9 cellular contexts compared by ENCODE assay signal in genomic region chr17:41690497-41690896, GRCh38. TPM values are rescaled to one million over a fixed set of nuclear protein-coding genes. Genes with fewer than 3 reads are reported as not detected.
DNase-seq lines count a peak whose midpoint lies in the region; ATAC-seq and TF ChIP-seq lines count a peak whose summit lies in the region.
"Had no signal": no experiment of that assay in that cellular context is flagged by ENCODE, and none has a peak within 500 bp of the region (broad histone marks: within the 10 kb centered on the region; RNA-seq: fewer than 3 reads in every experiment).

No MANE protein-coding gene starts in this region.

- peak overlapping the region; percentile 94 for H3K4me3 Mint-ChIP-seq in GM23338

- no peaks in the 10 kb centered on the region for H3K9me2 ChIP-seq in GM23338 (ENCODE audit: insufficient read depth)

- H3K9me3 Mint-ChIP-seq in GM23338, result peaks cover 9% of the 10 kb centered on the region

- H3K27ac ChIP-seq in GM23338 (ENCODE audit: low read depth), result peak overlapping the region; percentile 91
- peak overlapping the region; percentile 99 for H3K27ac ChIP-seq in WERI-Rb-1

- peaks cover 13% of the 10 kb centered on the region; the same call in 2 of the 3 replicates for H3K4me1 Mint-ChIP-seq in GM23338

- peaks cover 19% of the 10 kb centered on the region for H3K27me3 Mint-ChIP-seq in GM23338 (ENCODE audit: insufficient read depth, low read depth, poor library complexity)

- peak overlapping the region; percentile 59; the same call in 1 of the 2 replicates for H3K27ac Mint-ChIP-seq in GM23338

- peaks cover 52% of the 10 kb centered on the region for H3K36me3 Mint-ChIP-seq in GM23338 (ENCODE audit: low read depth)

- TF ChIP-seq CTCF in GM23338 (conservative IDR thresholded peaks at IDR 0.05; ENCODE audit: low read depth in 2 of 2) (no peak), WERI-Rb-1 (IDR thresholded peaks at IDR 0.05; ENCODE audit: low read depth, low read length) (no peak), fibroblast of pulmonary artery (IDR thresholded peaks at IDR 0.05; ENCODE audit: low read length, missing control alignments) (no peak)

- H3K27me3 ChIP-seq in GM23338 (ENCODE audit: insufficient read depth) (no peaks in the 10 kb centered on the region), WERI-Rb-1 (ENCODE audit: insufficient read depth, low read depth, severe bottlenecking) (no peaks in the 10 kb centered on the region)

- ATAC-seq in GM23338 (no peak), HG03432 (IDR thresholded peaks at IDR 0.05; ENCODE audit: unreplicated experiment) (no peak)

- DNase-seq in GM23338 (ENCODE audit: low spot score), result no peak
- DNase-seq in WERI-Rb-1, result no peak
- DNase-seq in fibroblast of pulmonary artery (ENCODE audit: low read depth), result no peak
- DNase-seq in skeletal muscle cell (ENCODE audit: low read depth), result no peak
- no peak for DNase-seq in globus pallidus (ENCODE audit: low spot score)
- no peak for DNase-seq in glomerular visceral epithelial cell (ENCODE audit: extremely low spot score)
- DNase-seq in HPDE6-E6E7 (ENCODE audit: extremely low spot score), result no peak
- DNase-seq: activated effector memory CD4-positive, alpha-beta T cell treated with Interleukin-2 at 50 U/mL for 16 hours had no signal

- H3K4me2 ChIP-seq in GM23338, result peak overlapping the region; percentile 83

- peaks cover 39% of the 10 kb centered on the region for H3K36me3 ChIP-seq in GM23338 (ENCODE audit: insufficient read depth)
- H3K36me3 ChIP-seq in WERI-Rb-1, result peaks cover 64% of the 10 kb centered on the region

- H3K4me3 ChIP-seq in GM23338 (peak overlapping the region; percentile 87), WERI-Rb-1 (ENCODE audit: low read depth, low read length) (no peak overlapping the region; the same call in 1 of the 2 replicates), fibroblast of pulmonary artery (replicated peaks; ENCODE audit: low read depth, low read length) (peak overlapping the region; percentile 82), skeletal muscle cell (ENCODE audit: low read depth, low read length) (peak overlapping the region; percentile 85)

- H4K20me1 ChIP-seq in GM23338 (replicated peaks; ENCODE audit: insufficient read depth), result peaks cover 23% of the 10 kb centered on the region

- H3K9me3 ChIP-seq in WERI-Rb-1 (ENCODE audit: severe bottlenecking), result peaks cover 9% of the 10 kb centered on the region

- peaks cover 15% of the 10 kb centered on the region for H3K79me2 ChIP-seq in GM23338 (replicated peaks; ENCODE audit: insufficient read depth)

- H2AFZ ChIP-seq in GM23338, result no peak overlapping the region

- H3K4me1 ChIP-seq in GM23338 (ENCODE audit: insufficient read depth), result peaks cover 7% of the 10 kb centered on the region; the same call in 1 of the 2 replicates

- peaks cover 54% of the 10 kb centered on the region for H3F3A ChIP-seq in GM23338 (replicated peaks; ENCODE audit: low read depth)

TF ChIP-seq in GM23338, 12 proteins besides CTCF, POLR2A, EP300 and RAD21:
- no peak for TF ChIP-seq EZH2 (IDR thresholded peaks at IDR 0.05; ENCODE audit: low read depth, unreplicated experiment)
- TF ChIP-seq ZNF462 (CRISPR knock-in tag; IDR thresholded peaks at IDR 0.05), result no peak
- no peak for TF ChIP-seq REST (IDR thresholded peaks at IDR 0.05; ENCODE audit: unreplicated experiment)
- TF ChIP-seq JUNB (IDR thresholded peaks at IDR 0.05; ENCODE audit: unreplicated experiment), result no peak

RNA-seq across cellular contexts. Expression of gene EIF1, which starts 1.8 kb away (rescaled TPM):
- total RNA-seq in GM23338 (2014; rRNA removed; shearing (Covaris generic)), result 270 and 272 TPM in 2 replicates
- polyA plus RNA-seq in GM23338 (2016; fragmentation: Nextera tagmentation; extraction: Ambion mirVana), result 525 and 603 TPM in 2 replicates

RNA-seq across cellular contexts. Expression of gene GAST, which starts 21.6 kb away (rescaled TPM):
- not detected in 2 replicates for total RNA-seq in GM23338 (2014; rRNA removed; shearing (Covaris generic))
- polyA plus RNA-seq in GM23338 (2016; fragmentation: Nextera tagmentation; extraction: Ambion mirVana), result not detected in 2 replicates

RNA-seq across cellular contexts. Expression of gene HAP1, which starts 43.9 kb away (rescaled TPM):
- total RNA-seq in GM23338 (2014; rRNA removed; shearing (Covaris generic)), result 2.2 and 3.5 TPM in 2 replicates
- 1.4 and 1.6 TPM in 2 replicates for polyA plus RNA-seq in GM23338 (2016; fragmentation: Nextera tagmentation; extraction: Ambion mirVana)
